In genomic region chr6:34184726-34185125, GRCh38 we compare ENCODE assay signal across 13 cellular contexts. TPM values are rescaled to one million over a fixed set of nuclear protein-coding genes. Genes with fewer than 3 reads are reported as not detected.
"Had no signal": no experiment of that assay in that cellular context is flagged by ENCODE, and none has a peak within 500 bp of the region (broad histone marks: within the 10 kb centered on the region; RNA-seq: fewer than 3 reads in every experiment).

No MANE protein-coding gene starts in this region.

RNA-seq across cellular contexts. Expression of gene GRM4, which starts 38.8 kb away (rescaled TPM):
- total RNA-seq: left cardiac atrium, left lung, liver, lower lobe of right lung, natural killer cell, pulmonary artery endothelial cell, right atrium auricular region, right lobe of liver, thoracic aorta had no signal
- polyA plus RNA-seq: heart left ventricle, immature natural killer cell, liver, mammary epithelial cell, stomach had no signal
